8 cellular contexts compared by ENCODE assay signal in the genomic region with DNA sequence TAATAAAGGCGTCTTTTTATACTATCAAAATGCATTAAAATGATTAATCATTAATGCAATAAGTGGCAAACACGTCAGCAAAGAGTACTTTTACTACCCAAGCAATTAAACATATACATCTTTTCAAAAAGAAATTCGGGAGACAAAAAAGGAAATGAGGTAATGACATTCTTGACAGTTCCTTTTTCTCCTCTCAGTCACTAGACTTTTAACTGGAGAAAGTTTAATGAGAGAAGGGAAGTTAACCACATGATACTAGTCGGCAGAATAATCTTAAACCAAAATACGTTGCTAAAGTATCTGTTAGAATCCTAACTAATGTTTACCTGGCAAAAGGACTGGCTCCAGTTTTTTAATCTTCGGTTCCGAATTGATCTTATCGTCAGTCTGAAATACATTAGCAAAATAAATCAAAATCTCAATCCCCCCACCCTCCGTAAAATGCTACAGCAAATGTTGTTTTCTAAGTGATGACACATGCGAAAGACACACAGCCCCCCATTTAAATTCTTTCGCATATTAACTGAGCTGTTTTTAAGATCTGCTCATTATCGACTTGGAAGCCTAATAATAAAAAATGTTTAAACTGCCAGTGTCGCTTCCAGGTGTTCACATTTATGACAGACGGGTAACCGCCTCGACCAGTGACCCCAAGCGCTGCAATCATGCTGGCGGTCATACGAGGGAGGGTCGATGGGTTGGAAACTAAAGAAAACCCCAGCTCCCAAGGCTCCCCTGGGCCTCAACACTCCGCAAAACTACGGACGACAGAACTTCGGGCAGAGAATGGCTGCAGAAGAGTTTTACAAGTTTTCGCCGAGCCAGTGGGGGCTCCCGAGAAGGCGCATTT. TPM values are rescaled to one million over a fixed set of nuclear protein-coding genes. Genes with fewer than 3 reads are reported as not detected.
DNase-seq lines count a peak whose midpoint lies in the region; ATAC-seq and TF ChIP-seq lines count a peak whose summit lies in the region.

No MANE protein-coding gene starts in this region.

- H3K36me3 ChIP-seq in right lobe of liver (peaks cover 0 to 4% (median 0%) of the 10 kb centered on the region in 4 donors), thyroid gland (no peaks in the 10 kb centered on the region)

- H3K4me3 ChIP-seq in AG04449 (ENCODE audit: low read depth, low read length) = peak overlapping the region; percentile 88
- peak overlapping the region; percentile 88 to 92 for H3K4me3 ChIP-seq in cardiac fibroblast (replicated peaks in 1 of 2; ENCODE audit: low read depth in 2 of 2, low read length in 2 of 2)
- H3K4me3 ChIP-seq in right lobe of liver = peak overlapping the region; percentile 60 to 94 (median 69)
- H3K4me3 ChIP-seq in thyroid gland (replicated peaks in 1 of 3) = peak overlapping the region; percentile 29 to 89 (median 63)

- H3K4me1 ChIP-seq in right lobe of liver (peaks cover 0 to 47% (median 12%) of the 10 kb centered on the region in 4 donors), thyroid gland (peaks cover 21 to 28% of the 10 kb centered on the region in 2 donors)

- H3K27me3 ChIP-seq in right lobe of liver (no peaks in the 10 kb centered on the region), thyroid gland (no peaks in the 10 kb centered on the region)

- ATAC-seq in GM19372 (IDR thresholded peaks at IDR 0.05; ENCODE audit: low read depth, unreplicated experiment) = peak; percentile 6
- peak; percentile 13 to 28 (median 23) for ATAC-seq in right lobe of liver

- CTCF ChIA-PET in AG04449 (lab: Yijun Ruan, JAX) = interaction anchor here (0.7 to 3.0 kb wide), 6 partner anchors 10 to 488 kb away, joined by 3 to 20 read pairs (median 3); no protein-coding TSS in a partner anchor

- 1% methylated on average over 20 of the region's 28 CpGs for WGBS in right lobe of liver (ENCODE audit: insufficient coverage, low coverage, low lambda C conversion rate, missing lambda C conversion rate)
- 4% methylated on average over 26 to 28 of the region's 28 CpGs for WGBS in thyroid gland, 2 donors

- POLR2A ChIA-PET in AG04449 (lab: Yijun Ruan, JAX) = interaction anchor here (0.5 to 1.4 kb wide), 6 partner anchors 8 to 287 kb away, joined by 3 to 10 read pairs (median 4); no protein-coding TSS in a partner anchor

- H3K27ac ChIP-seq in right lobe of liver = peak overlapping the region; percentile 92 to 98 (median 96)
- peak overlapping the region; percentile 96 to 98 (median 97) for H3K27ac ChIP-seq in thyroid gland

- no peaks in the 10 kb centered on the region for H3K9me3 ChIP-seq in right lobe of liver
- no peaks in the 10 kb centered on the region for H3K9me3 ChIP-seq in thyroid gland

- DNase-seq in AG04449 (ENCODE audit: low read depth, low spot score) = no peak
- DNase-seq in NOMO-1 (lab: John Stamatoyannopoulos, UW; ENCODE audit: unreplicated experiment in 2 of 2) = peak; percentile 6 to 65
- peak; percentile 41 to 46 for DNase-seq in cardiac fibroblast (ENCODE audit: low read depth in 2 of 2)
- peak in 1 of 3 donors; percentile 56 for DNase-seq in right lobe of liver
- peak in 1 of 2 donors; percentile 28 for DNase-seq in thyroid gland
- no peak for DNase-seq in cerebellar nuclear complex (lab: John Stamatoyannopoulos, UW)
- no peak for DNase-seq in stimulated activated CD4-positive, alpha-beta T cell treated with anti-CD3 and anti-CD28 coated beads, Interleukin-4, amount 100 ng/mL, for 24 hours

- TF ChIP-seq CTCF in AG04449 (IDR thresholded peaks at IDR 0.05; ENCODE audit: insufficient read depth, low read length, missing control alignments) (no peak), cardiac fibroblast (IDR thresholded peaks at IDR 0.05; ENCODE audit: low read depth, low read length) (no peak), right lobe of liver (IDR thresholded peaks at IDR 0.05) (no peak), thyroid gland (IDR thresholded peaks at IDR 0.05) (no peak)

- no peak for TF ChIP-seq POLR2A in right lobe of liver (IDR thresholded peaks at IDR 0.05)
- no peak for TF ChIP-seq POLR2A in thyroid gland (IDR thresholded peaks at IDR 0.05)

- intact Hi-C loops in right lobe of liver (cut with DNase I) (no loop called here), thyroid gland (cut with DNase I) (loop anchor here (10.0 kb wide), 1 partner anchor 86 kb away; the partner anchor contains the start of gene FAN1)

RNA-seq across cellular contexts. Expression of gene MTMR10, which starts 0.8 kb away (rescaled TPM):
- total RNA-seq in right lobe of liver (10 to 100 TPM; 16.2 to 29.1 (median 22.3) TPM), thyroid gland (10 to 100 TPM; 36.2 to 64.8 (median 45.9) TPM)

Comparison
In these comparisons a context has a peak if more than half of its experiments do, and no peak if none do; other contexts are left out.
1. DNase-seq: peak in NOMO-1 (2 of 2) and cardiac fibroblast (2 of 2); none in AG04449 (single experiment), cerebellar nuclear complex (0 of 2) and stimulated activated CD4-positive, alpha-beta T cell treated with anti-CD3 and anti-CD28 coated beads, Interleukin-4, amount 100 ng/mL, for 24 hours (single experiment).
2. Peak in every context shown above with its lines, with median percentiles within 50 percentile points of each other: H3K4me3 ChIP-seq.